25 cellular contexts compared by ENCODE assay signal in genomic region chr3:101154386-101154785, GRCh38.
"Had no signal": no experiment of that assay in that cellular context is flagged by ENCODE, and none has a peak within 500 bp of the region (broad histone marks: within the 10 kb centered on the region; RNA-seq: fewer than 3 reads in every experiment).

No MANE protein-coding gene starts in this region.

- H3K27me3 ChIP-seq: colonic mucosa had no signal

- H3K9me3 ChIP-seq: colonic mucosa had no signal

- H3K4me1 Mint-ChIP-seq: activated CD4-positive, alpha-beta T cell treated with anti-CD3 and anti-CD28 coated beads for 36 hours; activated CD4-positive, alpha-beta T cell treated with anti-CD3 and anti-CD28 coated beads, Interleukin-2, amount 10 ng/mL, durations not matched to agents 24 days and 14 days; activated CD8-positive, alpha-beta memory T cell treated with anti-CD3 and anti-CD28 coated beads, Interleukin-2, amount 10 ng/mL, durations not matched to agents 7 days and 5 days; activated naive CD4-positive, alpha-beta T cell treated with anti-CD3 and anti-CD28 coated beads, Interleukin-2, amount 50 U/mL, for 24 hours; activated naive CD8-positive, alpha-beta T cell treated with anti-CD3 and anti-CD28 coated beads, Interleukin-2, amount 10 ng/mL, durations not matched to agents 7 days and 5 days had no signal

- H3K9me3 Mint-ChIP-seq: activated CD4-positive, alpha-beta memory T cell treated with anti-CD3 and anti-CD28 coated beads for 36 hours; activated CD4-positive, alpha-beta T cell treated with anti-CD3 and anti-CD28 coated beads, Interleukin-2, amount 10 ng/mL, durations not matched to agents 24 days and 14 days; activated naive CD4-positive, alpha-beta T cell treated with anti-CD3 and anti-CD28 coated beads for 36 hours; activated naive CD4-positive, alpha-beta T cell treated with anti-CD3 and anti-CD28 coated beads, Interleukin-2, amount 50 U/mL, for 24 hours; activated naive CD8-positive, alpha-beta T cell treated with anti-CD3 and anti-CD28 coated beads, Interleukin-2, amount 10 ng/mL, durations not matched to agents 7 days and 5 days; activated T-helper 1 cell treated with anti-CD3 and anti-CD28 coated beads, Interleukin-12 subunit alpha, Interleukin-12 subunit beta, Interleukin-2, Interleukin-4 antibody, amounts not matched to agents 30 ng/mL and 10 ng/mL and 1 ng/mL, durations not matched to agents 14 hours and 24 hours and 36 hours; activated T-helper 2 cell treated with anti-CD3 and anti-CD28 coated beads, Interferon-gamma antibody, Interleukin-2, Interleukin-4, amounts not matched to agents 10 μg/mL and 5 μg/mL and 100 μg/mL, durations not matched to agents 14 hours and 24 hours and 36 hours had no signal

- H3K4me3 Mint-ChIP-seq: activated CD4-positive, alpha-beta memory T cell treated with anti-CD3 and anti-CD28 coated beads for 36 hours; activated CD4-positive, alpha-beta T cell treated with anti-CD3 and anti-CD28 coated beads for 36 hours; activated CD4-positive, alpha-beta T cell treated with anti-CD3 and anti-CD28 coated beads, Interleukin-2, amount 10 ng/mL, durations not matched to agents 24 days and 14 days; activated CD8-positive, alpha-beta memory T cell treated with anti-CD3 and anti-CD28 coated beads, Interleukin-2, amount 10 ng/mL, durations not matched to agents 7 days and 5 days; activated CD8-positive, alpha-beta T cell treated with anti-CD3 and anti-CD28 coated beads, Interleukin-2, amount 10 ng/mL, durations not matched to agents 7 days and 5 days; activated naive CD4-positive, alpha-beta T cell treated with anti-CD3 and anti-CD28 coated beads for 36 hours; activated naive CD4-positive, alpha-beta T cell treated with anti-CD3 and anti-CD28 coated beads, Interleukin-2, amount 50 U/mL, for 24 hours; activated naive CD8-positive, alpha-beta T cell treated with anti-CD3 and anti-CD28 coated beads, Interleukin-2, amount 10 ng/mL, durations not matched to agents 7 days and 5 days; activated T-helper 1 cell treated with anti-CD3 and anti-CD28 coated beads, Interleukin-12 subunit alpha, Interleukin-12 subunit beta, Interleukin-2, Interleukin-4 antibody, amounts not matched to agents 30 ng/mL and 10 ng/mL and 1 ng/mL, durations not matched to agents 14 hours and 24 hours and 36 hours had no signal

- H3K4me1 ChIP-seq: colonic mucosa had no signal

- ATAC-seq: activated CD4-positive, alpha-beta T cell treated with anti-CD3 and anti-CD28 coated beads for 36 hours; activated CD8-positive, alpha-beta memory T cell treated with anti-CD3 and anti-CD28 coated beads, Interleukin-2, amount 10 ng/mL, durations not matched to agents 7 days and 5 days; activated CD8-positive, alpha-beta T cell treated with anti-CD3 and anti-CD28 coated beads, Interleukin-2, amount 10 ng/mL, durations not matched to agents 7 days and 5 days; esophagus mucosa had no signal

- H3K27ac ChIP-seq: colonic mucosa, epithelial cell of prostate had no signal

- H3K27ac Mint-ChIP-seq: activated CD4-positive, alpha-beta memory T cell treated with anti-CD3 and anti-CD28 coated beads for 36 hours; activated CD4-positive, alpha-beta T cell treated with anti-CD3 and anti-CD28 coated beads for 36 hours; activated CD4-positive, alpha-beta T cell treated with anti-CD3 and anti-CD28 coated beads, Interleukin-2, amount 10 ng/mL, durations not matched to agents 24 days and 14 days; activated CD8-positive, alpha-beta memory T cell treated with anti-CD3 and anti-CD28 coated beads, Interleukin-2, amount 10 ng/mL, durations not matched to agents 7 days and 5 days; activated CD8-positive, alpha-beta T cell treated with anti-CD3 and anti-CD28 coated beads, Interleukin-2, amount 10 ng/mL, durations not matched to agents 7 days and 5 days; activated naive CD4-positive, alpha-beta T cell treated with anti-CD3 and anti-CD28 coated beads for 36 hours; activated naive CD4-positive, alpha-beta T cell treated with anti-CD3 and anti-CD28 coated beads, Interleukin-2, amount 50 U/mL, for 24 hours; activated naive CD8-positive, alpha-beta T cell treated with anti-CD3 and anti-CD28 coated beads, Interleukin-2, amount 10 ng/mL, durations not matched to agents 7 days and 5 days; activated T-helper 1 cell treated with anti-CD3 and anti-CD28 coated beads, Interleukin-12 subunit alpha, Interleukin-12 subunit beta, Interleukin-2, Interleukin-4 antibody, amounts not matched to agents 30 ng/mL and 10 ng/mL and 1 ng/mL, durations not matched to agents 14 hours and 24 hours and 36 hours; activated T-helper 2 cell treated with anti-CD3 and anti-CD28 coated beads, Interferon-gamma antibody, Interleukin-2, Interleukin-4, amounts not matched to agents 10 μg/mL and 5 μg/mL and 100 μg/mL, durations not matched to agents 14 hours and 24 hours and 36 hours had no signal

- H3K36me3 ChIP-seq: colonic mucosa had no signal

- FAIRE-seq: astrocyte, endothelial cell of umbilical vein had no signal

- H3K36me3 Mint-ChIP-seq: activated CD4-positive, alpha-beta memory T cell treated with anti-CD3 and anti-CD28 coated beads for 36 hours; activated CD8-positive, alpha-beta memory T cell treated with anti-CD3 and anti-CD28 coated beads, Interleukin-2, amount 10 ng/mL, durations not matched to agents 7 days and 5 days; activated naive CD4-positive, alpha-beta T cell treated with anti-CD3 and anti-CD28 coated beads, Interleukin-2, amount 50 U/mL, for 24 hours; activated naive CD8-positive, alpha-beta T cell treated with anti-CD3 and anti-CD28 coated beads, Interleukin-2, amount 10 ng/mL, durations not matched to agents 7 days and 5 days had no signal

- H3K4me3 ChIP-seq: colonic mucosa had no signal

- DNase-seq: activated CD4-positive, alpha-beta memory T cell treated with anti-CD3 and anti-CD28 coated beads for 36 hours; activated CD4-positive, alpha-beta T cell treated with anti-CD3 and anti-CD28 coated beads for 36 hours; activated CD4-positive, alpha-beta T cell treated with anti-CD3 and anti-CD28 coated beads, Interleukin-2, amount 10 ng/mL, durations not matched to agents 24 days and 14 days; activated CD4-positive, CD25-positive, alpha-beta regulatory T cell; activated CD4-positive, CD25-positive, alpha-beta regulatory T cell treated with anti-CD3 and anti-CD28 coated beads, Interleukin-2, amount 50 U/mL, for 72 hours; activated CD8-positive, alpha-beta memory T cell treated with anti-CD3 and anti-CD28 coated beads, Interleukin-2, amount 10 ng/mL, durations not matched to agents 7 days and 5 days; activated CD8-positive, alpha-beta memory T cell treated with anti-CD3 and anti-CD28 coated beads, Interleukin-2, amount 50 U/mL, for 4 hours; activated CD8-positive, alpha-beta T cell treated with anti-CD3 and anti-CD28 coated beads, Interleukin-2, amount 10 ng/mL, durations not matched to agents 7 days and 5 days; activated effector memory CD4-positive, alpha-beta T cell treated with anti-CD3 and anti-CD28 coated beads, Interleukin-2, amount 50 U/mL, for 16 hours; activated naive CD4-positive, alpha-beta T cell treated with anti-CD3 and anti-CD28 coated beads for 36 hours; activated naive CD8-positive, alpha-beta T cell treated with anti-CD3 and anti-CD28 coated beads, Interleukin-2, amount 10 ng/mL, durations not matched to agents 7 days and 5 days; activated T-cell treated with anti-CD3 and anti-CD28 coated beads, Interleukin-2, amount 50 U/mL, for 1 hour; activated T-cell treated with anti-CD3 and anti-CD28 coated beads, Interleukin-2, amount 50 U/mL, for 48 hours; amniotic stem cell; anterior cingulate cortex; colonic mucosa; effector CD8-positive, alpha-beta T cell; foreskin fibroblast had no signal
